8 cellular contexts compared by ENCODE assay signal in the genomic region with DNA sequence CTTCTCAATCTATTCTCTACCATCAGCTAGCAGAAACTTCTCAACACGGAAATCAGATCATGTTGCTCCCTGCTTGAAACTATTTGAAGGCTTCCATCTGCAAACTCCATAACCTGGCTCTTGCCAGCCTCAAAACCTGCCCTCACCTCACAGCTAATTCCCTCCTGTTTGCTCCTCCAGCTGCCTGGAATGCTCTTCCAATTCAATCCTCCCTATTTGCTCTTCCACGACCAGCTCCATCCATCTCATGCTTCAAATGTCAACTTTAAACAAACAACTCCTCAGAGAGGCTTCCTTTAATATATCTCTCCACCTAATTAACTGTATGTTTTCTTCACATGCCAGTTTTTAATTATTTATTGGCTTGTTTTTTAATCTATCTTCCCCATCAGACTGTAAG. TPM values are rescaled to one million over a fixed set of nuclear protein-coding genes. Genes with fewer than 3 reads are reported as not detected.
DNase-seq lines count a peak whose midpoint lies in the region; ATAC-seq and TF ChIP-seq lines count a peak whose summit lies in the region.

No MANE protein-coding gene starts in this region.

- ATAC-seq in gastroesophageal sphincter: no peak
- ATAC-seq in stimulated activated effector memory CD8-positive, alpha-beta T cell treated with anti-CD3 and anti-CD28 coated beads, Interleukin-12 subunit alpha, Interleukin-12 subunit beta, amount 100 ng/mL, for 72 hours: no peak
- ATAC-seq in HG03520 (IDR thresholded peaks at IDR 0.05; ENCODE audit: unreplicated experiment): no peak

- H3K9me3 ChIP-seq in WERI-Rb-1 (ENCODE audit: severe bottlenecking): no peaks in the 10 kb centered on the region
- H3K9me3 ChIP-seq in gastroesophageal sphincter: no peaks in the 10 kb centered on the region
- H3K9me3 ChIP-seq in sigmoid colon: no peaks in the 10 kb centered on the region

- 4 to 21% methylated on average over 2 of the region's 2 CpGs for WGBS in gastroesophageal sphincter (ENCODE audit: low coverage in 1 of 2), 2 donors
- WGBS in sigmoid colon, 2 donors: 21 to 48% methylated on average over 2 of the region's 2 CpGs

- intact Hi-C loops in sigmoid colon (cut with DNase I): no loop called here

- H3K4me3 ChIP-seq in WERI-Rb-1 (ENCODE audit: low read depth, low read length): peak overlapping the region; percentile 90
- H3K4me3 ChIP-seq in gastroesophageal sphincter: peak overlapping the region; percentile 69 to 70
- peak overlapping the region in 2 of 4 donors; percentile 81 to 84 for H3K4me3 ChIP-seq in sigmoid colon

- H3K4me1 Mint-ChIP-seq in stimulated activated effector memory CD8-positive, alpha-beta T cell treated with anti-CD3 and anti-CD28 coated beads, Interleukin-12 subunit alpha, Interleukin-12 subunit beta, amount 100 ng/mL, for 72 hours: peaks cover 43% of the 10 kb centered on the region

- H3K27me3 ChIP-seq in WERI-Rb-1 (ENCODE audit: insufficient read depth, low read depth, severe bottlenecking) (no peaks in the 10 kb centered on the region), gastroesophageal sphincter (no peaks in the 10 kb centered on the region), sigmoid colon (no peaks in the 10 kb centered on the region)

- peak overlapping the region; percentile 99 for H3K27ac Mint-ChIP-seq in stimulated activated effector memory CD8-positive, alpha-beta T cell treated with anti-CD3 and anti-CD28 coated beads, Interleukin-12 subunit alpha, Interleukin-12 subunit beta, amount 100 ng/mL, for 72 hours

- H3K9me3 Mint-ChIP-seq in stimulated activated effector memory CD8-positive, alpha-beta T cell treated with anti-CD3 and anti-CD28 coated beads, Interleukin-12 subunit alpha, Interleukin-12 subunit beta, amount 100 ng/mL, for 72 hours: no peaks in the 10 kb centered on the region

- TF ChIP-seq CTCF in WERI-Rb-1 (IDR thresholded peaks at IDR 0.05; ENCODE audit: low read depth, low read length) (no peak), gastroesophageal sphincter (IDR thresholded peaks at IDR 0.05) (no peak), sigmoid colon (IDR thresholded peaks at IDR 0.05) (no peak)

- H3K36me3 ChIP-seq in WERI-Rb-1 (peaks cover 13% of the 10 kb centered on the region), gastroesophageal sphincter (no peaks in the 10 kb centered on the region), sigmoid colon (peaks cover 0 to 4% (median 0%) of the 10 kb centered on the region in 4 donors)

- H3K36me3 Mint-ChIP-seq in stimulated activated effector memory CD8-positive, alpha-beta T cell treated with anti-CD3 and anti-CD28 coated beads, Interleukin-12 subunit alpha, Interleukin-12 subunit beta, amount 100 ng/mL, for 72 hours: peaks cover 27% of the 10 kb centered on the region

- peaks cover 6 to 38% (median 13%) of the 10 kb centered on the region in 3 donors for H3K4me1 ChIP-seq in gastroesophageal sphincter
- peaks cover 0 to 35% (median 24%) of the 10 kb centered on the region in 4 donors for H3K4me1 ChIP-seq in sigmoid colon

- TF ChIP-seq EP300 in gastroesophageal sphincter (IDR thresholded peaks at IDR 0.05) (no peak), sigmoid colon (IDR thresholded peaks at IDR 0.05) (no peak)

- DNase-seq in NCI-H82 (lab: John Stamatoyannopoulos, UW) (peak; percentile 11), NCI-H82 treated with DMSO at 0.1 percent for 48 hours (lab: John Stamatoyannopoulos, UW; ENCODE audit: unreplicated experiment) (no peak), WERI-Rb-1 (no peak), sigmoid colon (no peak), NK-92 (lab: John Stamatoyannopoulos, UW; ENCODE audit: unreplicated experiment) (no peak)
- DNase-seq in stimulated activated effector memory CD8-positive, alpha-beta T cell treated with anti-CD3 and anti-CD28 coated beads, Interleukin-12 subunit alpha, Interleukin-12 subunit beta, amount 100 ng/mL, for 72 hours (ENCODE audit: low spot score in 2 of 2): no peak

- H3K4me3 Mint-ChIP-seq in stimulated activated effector memory CD8-positive, alpha-beta T cell treated with anti-CD3 and anti-CD28 coated beads, Interleukin-12 subunit alpha, Interleukin-12 subunit beta, amount 100 ng/mL, for 72 hours: peak overlapping the region; percentile 83

- H3K27ac ChIP-seq in WERI-Rb-1 (no peak overlapping the region), gastroesophageal sphincter (no peak overlapping the region), sigmoid colon (peak overlapping the region in 1 of 4 donors; percentile 93)

- TF ChIP-seq POLR2A in gastroesophageal sphincter (IDR thresholded peaks at IDR 0.05) (no peak), sigmoid colon (IDR thresholded peaks at IDR 0.05) (no peak)

RNA-seq across cellular contexts. Expression of a gene that starts 1.5 kb away (rescaled TPM):
- total RNA-seq in gastroesophageal sphincter: 10 to 100 TPM; 24.7 to 35.0 (median 32.7) TPM
- 10 to 100 TPM; 20.8 to 32.1 (median 28.0) TPM for total RNA-seq in sigmoid colon
- polyA plus RNA-seq in sigmoid colon: 10 to 100 TPM; 13.9 to 16.2 (median 15.3) TPM

RNA-seq across cellular contexts. Expression of a gene that starts 10.6 kb away (rescaled TPM):
- total RNA-seq in gastroesophageal sphincter: 10 to 100 TPM; 16.7 to 28.0 (median 19.2) TPM
- total RNA-seq in sigmoid colon: 10 to 100 TPM; 14.1 to 22.5 (median 18.2) TPM
- 10 to 100 TPM in 2 of 3 donors, 1 to 10 TPM in 1; 9.6 to 15.7 (median 10.1) TPM for polyA plus RNA-seq in sigmoid colon

RNA-seq across cellular contexts. Expression of a gene that starts 53.0 kb away (rescaled TPM):
- total RNA-seq in gastroesophageal sphincter (10 to 100 TPM; 12.6 to 21.8 (median 15.9) TPM), sigmoid colon (10 to 100 TPM; 10.2 to 18.2 (median 11.5) TPM)
- 10 to 100 TPM; 16.4 to 19.2 (median 18.3) TPM for polyA plus RNA-seq in sigmoid colon

RNA-seq across cellular contexts. Expression of a gene that starts 59.9 kb away (rescaled TPM):
- not detected for total RNA-seq in gastroesophageal sphincter
- under 1 TPM in 1 of 4 donors, not detected in 3; 0.83 TPM for total RNA-seq in sigmoid colon
- polyA plus RNA-seq in sigmoid colon: 10 to 100 TPM; 13.8 to 25.9 (median 17.1) TPM
